ENCODE assay signal across 19 cellular contexts in genomic region chr2:72273384-72273783, GRCh38.
"Had no signal": no experiment of that assay in that cellular context is flagged by ENCODE, and none has a peak within 500 bp of the region (broad histone marks: within the 10 kb centered on the region; RNA-seq: fewer than 3 reads in every experiment).

No MANE protein-coding gene starts in this region.

- H3K4me3 Mint-ChIP-seq: endodermal cell; memory B cell; naive thymus-derived CD8-positive, alpha-beta T cell; neural crest cell had no signal

- H3K36me3 Mint-ChIP-seq: memory B cell had no signal

- H3K4me1 Mint-ChIP-seq: memory B cell, neural crest cell had no signal

- H3K27me3 Mint-ChIP-seq: memory B cell; naive thymus-derived CD8-positive, alpha-beta T cell had no signal

- H3K27ac ChIP-seq: coronary artery, gastrocnemius medialis, heart right ventricle, left ventricle myocardium inferior, lower lobe of right lung, upper lobe of left lung, vagina had no signal

- DNase-seq: effector CD4-positive, alpha-beta T cell; endodermal cell; erythroblast; gastrocnemius medialis; heart right ventricle; islet precursor cell; left ventricle myocardium inferior; lower lobe of right lung; naive thymus-derived CD8-positive, alpha-beta T cell; posterior cingulate gyrus; right cardiac atrium; small intestine; stimulated activated CD4-positive, alpha-beta T cell treated with anti-CD3 and anti-CD28 coated beads, Interleukin-12 subunit alpha, Interleukin-12 subunit beta, amount 100 ng/mL, for 4 hours; stimulated activated naive CD4-positive, alpha-beta T cell treated with Interleukin-2 at 50 U/mL for 16 hours; upper lobe of left lung had no signal

- H3K9me3 Mint-ChIP-seq: endodermal cell, memory B cell, neural crest cell had no signal

- H3K9me3 ChIP-seq: gastrocnemius medialis, heart right ventricle, left ventricle myocardium inferior, lower lobe of right lung, upper lobe of left lung, vagina had no signal

- H3K4me3 ChIP-seq: coronary artery, gastrocnemius medialis, heart right ventricle, left ventricle myocardium inferior, lower lobe of right lung, upper lobe of left lung, vagina had no signal

- H3K36me3 ChIP-seq: gastrocnemius medialis, heart right ventricle, left ventricle myocardium inferior, lower lobe of right lung, upper lobe of left lung, vagina had no signal

- ATAC-seq: gastrocnemius medialis; heart right ventricle; lower lobe of right lung; naive thymus-derived CD8-positive, alpha-beta T cell; right cardiac atrium had no signal

- H3K27ac Mint-ChIP-seq: endodermal cell; memory B cell; naive thymus-derived CD8-positive, alpha-beta T cell had no signal

- H3K27me3 ChIP-seq: gastrocnemius medialis, heart right ventricle, upper lobe of left lung, vagina had no signal
